In the genomic region with DNA sequence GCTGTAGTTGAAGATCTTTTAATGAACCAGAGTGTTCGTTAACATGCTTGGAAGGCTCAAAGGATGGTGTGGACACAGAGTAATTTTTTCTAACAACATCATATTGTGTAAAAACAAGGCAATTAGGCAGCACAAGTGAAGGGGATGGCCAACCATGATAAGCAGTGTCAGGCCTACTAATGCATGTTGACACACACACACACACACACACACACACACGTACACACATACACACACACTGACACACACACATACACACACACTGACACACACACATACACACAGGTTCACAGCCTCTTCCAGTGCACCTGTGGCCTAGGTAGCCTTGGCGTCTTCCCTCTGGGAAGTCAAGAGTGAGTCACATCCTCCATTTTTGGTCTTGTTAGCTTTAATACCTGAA, we compare ENCODE assay signal across 1 cellular context.
TF ChIP-seq lines count a peak whose summit lies in the region.

TSS of gene SUPT20HL1 (plus strand) at position 368 of the 400 bp plus-strand sequence. CDS start 2,122 bp downstream, outside the sequence.

TF ChIP-seq in HEK293, 187 proteins besides CTCF, POLR2A, EP300 and RAD21 (continued from another document):
- TF ChIP-seq, protein P1, sequence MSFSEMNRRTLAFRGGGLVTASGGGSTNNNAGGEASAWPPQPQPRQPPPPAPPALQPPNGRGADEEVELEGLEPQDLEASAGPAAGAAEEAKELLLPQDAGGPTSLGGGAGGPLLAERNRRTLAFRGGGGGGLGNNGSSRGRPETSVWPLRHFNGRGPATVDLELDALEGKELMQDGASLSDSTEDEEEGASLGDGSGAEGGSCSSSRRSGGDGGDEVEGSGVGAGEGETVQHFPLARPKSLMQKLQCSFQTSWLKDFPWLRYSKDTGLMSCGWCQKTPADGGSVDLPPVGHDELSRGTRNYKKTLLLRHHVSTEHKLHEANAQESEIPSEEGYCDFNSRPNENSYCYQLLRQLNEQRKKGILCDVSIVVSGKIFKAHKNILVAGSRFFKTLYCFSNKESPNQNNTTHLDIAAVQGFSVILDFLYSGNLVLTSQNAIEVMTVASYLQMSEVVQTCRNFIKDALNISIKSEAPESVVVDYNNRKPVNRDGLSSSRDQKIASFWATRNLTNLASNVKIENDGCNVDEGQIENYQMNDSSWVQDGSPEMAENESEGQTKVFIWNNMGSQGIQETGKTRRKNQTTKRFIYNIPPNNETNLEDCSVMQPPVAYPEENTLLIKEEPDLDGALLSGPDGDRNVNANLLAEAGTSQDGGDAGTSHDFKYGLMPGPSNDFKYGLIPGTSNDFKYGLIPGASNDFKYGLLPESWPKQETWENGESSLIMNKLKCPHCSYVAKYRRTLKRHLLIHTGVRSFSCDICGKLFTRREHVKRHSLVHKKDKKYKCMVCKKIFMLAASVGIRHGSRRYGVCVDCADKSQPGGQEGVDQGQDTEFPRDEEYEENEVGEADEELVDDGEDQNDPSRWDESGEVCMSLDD (tag by site-specific recombination; IDR thresholded peaks at IDR 0.05), result no peak
- TF ChIP-seq ZBTB49 (tag by site-specific recombination; IDR thresholded peaks at IDR 0.05; ENCODE audit: low read depth) (no peak), ZSCAN30 (tag by site-specific recombination; IDR thresholded peaks at IDR 0.05) (no peak)
- TF ChIP-seq, protein P2, sequence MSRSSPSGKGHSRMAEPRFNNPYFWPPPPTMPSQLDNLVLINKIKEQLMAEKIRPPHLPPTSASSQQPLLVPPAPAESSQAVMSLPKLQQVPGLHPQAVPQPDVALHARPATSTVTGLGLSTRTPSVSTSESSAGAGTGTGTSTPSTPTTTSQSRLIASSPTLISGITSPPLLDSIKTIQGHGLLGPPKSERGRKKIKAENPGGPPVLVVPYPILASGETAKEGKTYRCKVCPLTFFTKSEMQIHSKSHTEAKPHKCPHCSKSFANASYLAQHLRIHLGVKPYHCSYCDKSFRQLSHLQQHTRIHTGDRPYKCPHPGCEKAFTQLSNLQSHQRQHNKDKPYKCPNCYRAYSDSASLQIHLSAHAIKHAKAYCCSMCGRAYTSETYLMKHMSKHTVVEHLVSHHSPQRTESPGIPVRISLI (tag by site-specific recombination; IDR thresholded peaks at IDR 0.05), result no peak
